Comparison of ENCODE assay signal across 29 cellular contexts in genomic region chr3:157981819-157982218, GRCh38.
DNase-seq lines count a peak whose midpoint lies in the region; ATAC-seq and TF ChIP-seq lines count a peak whose summit lies in the region.
"Had no signal": no experiment of that assay in that cellular context is flagged by ENCODE, and none has a peak within 500 bp of the region (broad histone marks: within the 10 kb centered on the region; RNA-seq: fewer than 3 reads in every experiment).

No MANE protein-coding gene starts in this region.

- H3K27ac ChIP-seq in SK-N-SH (ENCODE audit: low read depth in 2 of 2, low read length in 1 of 2) (no peak overlapping the region), upper lobe of left lung (no peak overlapping the region), lower lobe of right lung (no peak overlapping the region)
- H3K27ac ChIP-seq: esophagus muscularis mucosa, SJCRH30, transverse colon had no signal

- no peaks in the 10 kb centered on the region for H3K9me3 ChIP-seq in SK-N-SH
- no peaks in the 10 kb centered on the region for H3K9me3 ChIP-seq in upper lobe of left lung
- H3K9me3 ChIP-seq in lower lobe of right lung = no peaks in the 10 kb centered on the region
- H3K9me3 ChIP-seq: BE2C, esophagus muscularis mucosa, SJCRH30, transverse colon had no signal

- TF ChIP-seq CTCF in SK-N-SH (IDR thresholded peaks at IDR 0.05) (no peak), upper lobe of left lung (IDR thresholded peaks at IDR 0.05) (no peak), lower lobe of right lung (IDR thresholded peaks at IDR 0.05) (no peak)

- no peaks in the 10 kb centered on the region for H4K20me1 ChIP-seq in SK-N-SH (ENCODE audit: insufficient read depth)

- no peak for TF ChIP-seq RAD21 in SK-N-SH (IDR thresholded peaks at IDR 0.05; ENCODE audit: low read length)

- H3K27me3 ChIP-seq in SK-N-SH (ENCODE audit: insufficient read depth) (no peaks in the 10 kb centered on the region), upper lobe of left lung (no peaks in the 10 kb centered on the region), lower lobe of right lung (ENCODE audit: low read depth) (no peaks in the 10 kb centered on the region)
- H3K27me3 ChIP-seq: BE2C, esophagus muscularis mucosa, SJCRH30, transverse colon had no signal

- 31% methylated on average over 3 of the region's 3 CpGs for WGBS in SK-N-SH (ENCODE audit: low lambda C conversion rate)
- 52 to 75% methylated on average over 3 of the region's 3 CpGs for WGBS in upper lobe of left lung, 2 donors

- no peak for TF ChIP-seq POLR2A in upper lobe of left lung (IDR thresholded peaks at IDR 0.05)

- no peaks in the 10 kb centered on the region for H3K9me2 ChIP-seq in SK-N-SH

- no peak overlapping the region for H3K4me3 ChIP-seq in SK-N-SH (ENCODE audit: low read depth in 2 of 2, low read length in 1 of 2)
- no peak overlapping the region for H3K4me3 ChIP-seq in upper lobe of left lung
- H3K4me3 ChIP-seq in lower lobe of right lung = no peak overlapping the region
- H3K4me3 ChIP-seq: esophagus muscularis mucosa, GM23338, lung, SJCRH30, transverse colon had no signal

- POLR2A ChIA-PET in SK-N-SH (lab: Yijun Ruan, JAX) = no interaction called here

- H3K36me3 ChIP-seq in SK-N-SH (replicated peaks in 1 of 2; ENCODE audit: control insufficient read depth in 1 of 2, insufficient read depth in 2 of 2, low read length in 1 of 2) = no peaks in the 10 kb centered on the region
- H3K36me3 ChIP-seq in upper lobe of left lung = no peaks in the 10 kb centered on the region
- H3K36me3 ChIP-seq in lower lobe of right lung = no peaks in the 10 kb centered on the region
- H3K36me3 ChIP-seq: BE2C, esophagus muscularis mucosa, SJCRH30, transverse colon had no signal

- ATAC-seq in upper lobe of left lung (ENCODE audit: low FRiP score in 2 of 2) = no peak
- ATAC-seq in lower lobe of right lung = no peak
- no peak for ATAC-seq in GM21576 (IDR thresholded peaks at IDR 0.05; ENCODE audit: unreplicated experiment)
- ATAC-seq: CD8-positive, alpha-beta T cell; GM23338; natural killer cell treated with Interleukin-12 subunit alpha and Interleukin-12 subunit beta and Interleukin-15 and Interleukin-18, amount 100 ng/mL, for 72 hours; stimulated activated effector memory CD8-positive, alpha-beta T cell treated with anti-CD3 and anti-CD28 coated beads, Interleukin-12 subunit alpha, Interleukin-12 subunit beta, amount 100 ng/mL, for 72 hours had no signal

- CTCF ChIA-PET in SK-N-SH (lab: Yijun Ruan, JAX) = no interaction called here

- no peak overlapping the region for H3K9ac ChIP-seq in SK-N-SH

- H3K4me1 ChIP-seq in SK-N-SH (ENCODE audit: control insufficient read depth in 1 of 2, insufficient read depth in 2 of 2, low read depth in 1 of 2, low read length in 1 of 2) = no peaks in the 10 kb centered on the region
- no peaks in the 10 kb centered on the region for H3K4me1 ChIP-seq in upper lobe of left lung
- no peaks in the 10 kb centered on the region for H3K4me1 ChIP-seq in lower lobe of right lung
- H3K4me1 ChIP-seq: BE2C, esophagus muscularis mucosa, SJCRH30, transverse colon had no signal

- no peak overlapping the region for H2AFZ ChIP-seq in SK-N-SH (ENCODE audit: low read depth)
- H2AFZ ChIP-seq: GM23338 had no signal

- no peak overlapping the region for H3K4me2 ChIP-seq in SK-N-SH
- H3K4me2 ChIP-seq: GM23338 had no signal

- peak; percentile 86 for DNase-seq in DMS53 (lab: John Stamatoyannopoulos, UW)
- DNase-seq in HPDE6-E6E7 (ENCODE audit: extremely low spot score) = peak; percentile 6
- no peak for DNase-seq in SK-N-SH
- peak; percentile 4 for DNase-seq in fibroblast of peridontal ligament (ENCODE audit: extremely low read depth)
- DNase-seq in OCI-M1 (lab: John Stamatoyannopoulos, UW) = no peak
- no peak for DNase-seq in upper lobe of left lung
- DNase-seq in lower lobe of right lung = no peak
- DNase-seq: activated gamma-delta T cell treated with Interleukin-2 at 50 U/mL for 16 hours; activated T-cell treated with anti-CD3 and anti-CD28 coated beads, Interleukin-2, amount 50 U/mL, for 24 hours; BE2C; CD8-positive, alpha-beta T cell; central memory CD4-positive, alpha-beta T cell; DMS 273 treated with DMSO at 0.1 percent for 48 hours; GF-D8; NCI-H1105 treated with DMSO at 0.1 percent for 48 hours; NCI-H187 treated with DMSO at 0.1 percent for 48 hours; NCI-H2171 treated with DMSO at 0.1 percent for 48 hours; NCI-H524 treated with DMSO at 0.1 percent for 48 hours; occipital lobe; RPMI8226; SJCRH30; stimulated activated CD4-positive, alpha-beta T cell treated with anti-CD3 and anti-CD28 coated beads, Interleukin-15, amount 100 ng/mL, for 24 hours; transverse colon had no signal

- no peaks in the 10 kb centered on the region for H3K79me2 ChIP-seq in SK-N-SH (ENCODE audit: insufficient read depth)

- intact Hi-C loops in lower lobe of right lung (cut with DNase I) = no loop called here

- TF ChIP-seq EP300 in SK-N-SH (IDR thresholded peaks at IDR 0.05; ENCODE audit: borderline replicate concordance in 1 of 2, low read depth in 1 of 2, low read length in 1 of 2) (no peak), upper lobe of left lung (IDR thresholded peaks at IDR 0.05) (no peak)

- no peaks in the 10 kb centered on the region for H3F3A ChIP-seq in SK-N-SH (replicated peaks; ENCODE audit: insufficient read depth)

TF ChIP-seq in SK-N-SH, 30 proteins besides CTCF, POLR2A, EP300 and RAD21:
- TF ChIP-seq YY1 (IDR thresholded peaks at IDR 0.05; ENCODE audit: low read depth) (0 out of 2 replicates have a peak, but pooled peaks have one; percentile 16), FOXJ3 (CRISPR knock-in tag; IDR thresholded peaks at IDR 0.05) (no peak), GABPA (IDR thresholded peaks at IDR 0.05; ENCODE audit: low read depth) (no peak), POLR2AphosphoS5 (IDR thresholded peaks at IDR 0.05; ENCODE audit: low read depth, low read length) (no peak)

Comparison
In these comparisons a context has a peak if more than half of its experiments do, and no peak if none do; other contexts are left out.
1. DNase-seq: peak in DMS53 (single experiment), HPDE6-E6E7 (single experiment) and fibroblast of peridontal ligament (single experiment); none in SK-N-SH (single experiment), OCI-M1 (single experiment), upper lobe of left lung (0 of 2) and lower lobe of right lung (single experiment).